Comparison of ENCODE assay signal across 15 cellular contexts in genomic region chr3:42174679-42175660, GRCh38.
DNase-seq lines count a peak whose midpoint lies in the region; ATAC-seq, FAIRE-seq and TF ChIP-seq lines count a peak whose summit lies in the region.
"Had no signal": no experiment of that assay in that cellular context is flagged by ENCODE, and none has a peak within 500 bp of the region (broad histone marks: within the 10 kb centered on the region; RNA-seq: fewer than 3 reads in every experiment).

No MANE protein-coding gene starts in this region.

- H3K36me3 Mint-ChIP-seq in progenitor cell of endocrine pancreas (ENCODE audit: insufficient read depth) = peaks cover 4% of the 10 kb centered on the region

- peak; percentile 45 for FAIRE-seq in GM12891 (lab: Jason Lieb, UNC)
- FAIRE-seq: endometrium, RCC 7860 had no signal

- peak overlapping the region in 58 of 59 donors; percentile 30 to 96 (median 82) for H3K27ac ChIP-seq in dorsolateral prefrontal cortex
- H3K27ac ChIP-seq: hepatocyte had no signal

- no peaks in the 10 kb centered on the region for H3K27me3 Mint-ChIP-seq in progenitor cell of endocrine pancreas
- H3K27me3 Mint-ChIP-seq: activated CD8-positive, alpha-beta memory T cell treated with anti-CD3 and anti-CD28 coated beads, Interleukin-2, amount 10 ng/mL, durations not matched to agents 7 days and 5 days had no signal

- H3K4me3 ChIP-seq in dorsolateral prefrontal cortex = peak overlapping the region in 35 of 59 donors; percentile 4 to 56 (median 29)
- H3K4me3 ChIP-seq: hepatocyte had no signal

- no peak for TF ChIP-seq CTCF in dorsolateral prefrontal cortex (IDR thresholded peaks at IDR 0.05 in 54 of 56, conservative IDR thresholded peaks at IDR 0.05 in 2 of 56; ENCODE audit: low read depth in 1 of 56, partially characterized antibody in 56 of 56)
- no peak for TF ChIP-seq CTCF in progenitor cell of endocrine pancreas (IDR thresholded peaks at IDR 0.05; ENCODE audit: unreplicated experiment)

- H3K9me3 Mint-ChIP-seq in progenitor cell of endocrine pancreas (ENCODE audit: low read depth) = no peaks in the 10 kb centered on the region

- H3K27me3 ChIP-seq in dorsolateral prefrontal cortex = no peaks in the 10 kb centered on the region
- H3K27me3 ChIP-seq: hepatocyte had no signal

- no peak overlapping the region for H3K4me3 Mint-ChIP-seq in progenitor cell of endocrine pancreas (ENCODE audit: low read depth)
- H3K4me3 Mint-ChIP-seq: activated CD8-positive, alpha-beta memory T cell treated with anti-CD3 and anti-CD28 coated beads, Interleukin-2, amount 10 ng/mL, durations not matched to agents 7 days and 5 days had no signal

- H3K4me1 Mint-ChIP-seq in progenitor cell of endocrine pancreas (ENCODE audit: low read depth) = peaks cover 11% of the 10 kb centered on the region

- intact Hi-C loops in dorsolateral prefrontal cortex (cut with DNase I) = no loop called here

- no peak overlapping the region for H3K27ac Mint-ChIP-seq in progenitor cell of endocrine pancreas

- TF ChIP-seq POLR2A in GM12891 (IDR thresholded peaks at IDR 0.05; ENCODE audit: low read depth, low read length) = no peak

- DNase-seq in GM12891 (ENCODE audit: insufficient read length, low spot score) = no peak
- DNase-seq in NCI-H524 (lab: John Stamatoyannopoulos, UW) = peak; percentile 55 to 60
- no peak for DNase-seq in dorsolateral prefrontal cortex
- DNase-seq in retina = peak; percentile 71
- DNase-seq in progenitor cell of endocrine pancreas (ENCODE audit: low spot score, unreplicated experiment) = no peak
- DNase-seq in NK-92 treated with Interleukin-12 subunit alpha and Interleukin-12 subunit beta, amount 100 ng/mL, for 24 hours (lab: John Stamatoyannopoulos, UW) = no peak
- DNase-seq: activated CD8-positive, alpha-beta memory T cell treated with anti-CD3 and anti-CD28 coated beads, Interleukin-2, amount 10 ng/mL, durations not matched to agents 7 days and 5 days; islet precursor cell; NCI-H1105; NCI-H2107 had no signal

- ATAC-seq in HG03571 (IDR thresholded peaks at IDR 0.05; ENCODE audit: unreplicated experiment) = no peak
- ATAC-seq: activated CD8-positive, alpha-beta memory T cell treated with anti-CD3 and anti-CD28 coated beads, Interleukin-2, amount 10 ng/mL, durations not matched to agents 7 days and 5 days; SK-N-SH treated with all-trans-retinoic acid at 6 μM for 48 hours had no signal

TF ChIP-seq in GM12891, 5 proteins besides CTCF, POLR2A, EP300 and RAD21:
- TF ChIP-seq POLR2AphosphoS5 (IDR thresholded peaks at IDR 0.05; ENCODE audit: low read depth, low read length) (no peak), POU2F2 (IDR thresholded peaks at IDR 0.05; ENCODE audit: low read depth, low read length) (no peak), SPI1 (IDR thresholded peaks at IDR 0.05; ENCODE audit: low read depth, low read length) (no peak), TAF1 (IDR thresholded peaks at IDR 0.05; ENCODE audit: low read depth, low read length) (no peak), PAX5 (IDR thresholded peaks at IDR 0.05; ENCODE audit: insufficient read depth, low read length, severe bottlenecking) (no peak)

Comparison
In these comparisons a context has a peak if more than half of its experiments do, and no peak if none do; other contexts are left out.
1. DNase-seq: peak in NCI-H524 (2 of 2) and retina (single experiment); none in GM12891 (single experiment), dorsolateral prefrontal cortex (0 of 10), progenitor cell of endocrine pancreas (single experiment) and NK-92 treated with Interleukin-12 subunit alpha and Interleukin-12 subunit beta, amount 100 ng/mL, for 24 hours (single experiment).